25 cellular contexts compared by ENCODE assay signal in genomic region chr6:47229255-47229654, GRCh38.
"Had no signal": no experiment of that assay in that cellular context is flagged by ENCODE, and none has a peak within 500 bp of the region (broad histone marks: within the 10 kb centered on the region; RNA-seq: fewer than 3 reads in every experiment).

No MANE protein-coding gene starts in this region.

- H3K27me3 ChIP-seq: Peyer's patch, SJCRH30 had no signal

- H3K9me3 Mint-ChIP-seq: IgD-negative memory B cell had no signal

- H3K27ac ChIP-seq: HL-60, KMS-11, Peyer's patch, SJCRH30 had no signal

- H3K9me3 ChIP-seq: Peyer's patch, SJCRH30 had no signal

- H3K4me3 Mint-ChIP-seq: IgD-negative memory B cell had no signal

- H3K4me1 Mint-ChIP-seq: IgD-negative memory B cell had no signal

- H3K4me3 ChIP-seq: K562, Peyer's patch, SJCRH30 had no signal

- FAIRE-seq: HTR-8/SVneo, K562 had no signal

- ATAC-seq: K562, PC-3, Right ventricle myocardium inferior, SK-N-SH treated with all-trans-retinoic acid at 6 μM for 48 hours had no signal

- H3K4me2 ChIP-seq: KMS-11 had no signal

- H3K9ac ChIP-seq: KMS-11 had no signal

- H3K4me1 ChIP-seq: SJCRH30 had no signal

- H3K36me3 Mint-ChIP-seq: IgD-negative memory B cell had no signal

- DNase-seq: Kasumi-1, MM.1S, NCI-H1092 treated with DMSO at 0.1 percent for 48 hours, NCI-H1436, NCI-H187, NCI-H2029, NCI-H2081 treated with DMSO at 0.1 percent for 48 hours, NCI-H2171, NCI-H226, NCI-H446, NCI-H510A, NCI-H524 treated with DMSO at 0.1 percent for 48 hours, NCI-H69, NCI-H774, PC-3, Peyer's patch, SHP77 treated with DMSO at 0.1 percent for 48 hours, SJCRH30 had no signal
